17 cellular contexts compared by ENCODE assay signal in genomic region chr13:77584111-77584510, GRCh38. TPM values are rescaled to one million over a fixed set of nuclear protein-coding genes. Genes with fewer than 3 reads are reported as not detected.
DNase-seq lines count a peak whose midpoint lies in the region; TF ChIP-seq lines count a peak whose summit lies in the region.
"Had no signal": no experiment of that assay in that cellular context is flagged by ENCODE, and none has a peak within 500 bp of the region (broad histone marks: within the 10 kb centered on the region; RNA-seq: fewer than 3 reads in every experiment).

No MANE protein-coding gene starts in this region.

- H3K36me3 ChIP-seq in SJCRH30 (no peaks in the 10 kb centered on the region), esophagus squamous epithelium (peaks cover 0 to 56% (median 0%) of the 10 kb centered on the region in 3 donors)
- H3K36me3 ChIP-seq: left ventricle myocardium inferior, spleen, thyroid gland had no signal

- no peaks in the 10 kb centered on the region for H3K27me3 ChIP-seq in SJCRH30
- no peaks in the 10 kb centered on the region for H3K27me3 ChIP-seq in esophagus squamous epithelium
- H3K27me3 ChIP-seq: spleen, thyroid gland had no signal

- no peaks in the 10 kb centered on the region for H3K9me3 ChIP-seq in SJCRH30 (replicated peaks)
- no peaks in the 10 kb centered on the region for H3K9me3 ChIP-seq in esophagus squamous epithelium
- H3K9me3 ChIP-seq: left ventricle myocardium inferior, spleen, thyroid gland had no signal

- WGBS in esophagus squamous epithelium, 2 donors, result 35 to 38% methylated on average over 7 of the region's 7 CpGs

- intact Hi-C loops in esophagus squamous epithelium (cut with DNase I), result no loop called here

- H3K27ac ChIP-seq in SJCRH30 (no peak overlapping the region), esophagus squamous epithelium (peak overlapping the region; percentile 35 to 80 (median 56))
- H3K27ac ChIP-seq: left ventricle myocardium inferior, spleen, thyroid gland had no signal

- TF ChIP-seq CTCF in esophagus squamous epithelium (IDR thresholded peaks at IDR 0.05) (no peak), retinal pigment epithelial cell (conservative IDR thresholded peaks at IDR 0.05; ENCODE audit: low read depth, low read length) (no peak)

- peak; percentile 43 for DNase-seq in DMS153 (lab: John Stamatoyannopoulos, UW)
- DNase-seq in DMS153 treated with DMSO at 0.1 percent for 48 hours (lab: John Stamatoyannopoulos, UW; ENCODE audit: unreplicated experiment), result no peak
- peak; percentile 27 to 37 for DNase-seq in SJCRH30
- no peak for DNase-seq in esophagus squamous epithelium (lab: John Stamatoyannopoulos, UW)
- peak; percentile 64 for DNase-seq in retinal pigment epithelial cell (ENCODE audit: low read depth)
- no peak for DNase-seq in activated naive CD4-positive, alpha-beta T cell treated with anti-CD3 and anti-CD28 coated beads, Interleukin-2, amount 50 U/mL, for 16 hours
- no peak for DNase-seq in A172 (ENCODE audit: low spot score)
- no peak for DNase-seq in CD1c-positive myeloid dendritic cell (ENCODE audit: extremely low spot score)
- DNase-seq: 8988T; activated CD4-positive, alpha-beta T cell treated with anti-CD3 and anti-CD28 coated beads, Interleukin-2, amount 10 ng/mL, durations not matched to agents 7 days and 5 days; aorta; effector memory CD4-positive, alpha-beta T cell; IMR-90; left ventricle myocardium inferior; NCI-H1930; spleen; thyroid gland had no signal

- no peak for TF ChIP-seq POLR2A in esophagus squamous epithelium (IDR thresholded peaks at IDR 0.05)

- no peak overlapping the region for H3K4me3 ChIP-seq in SJCRH30
- no peak overlapping the region for H3K4me3 ChIP-seq in esophagus squamous epithelium
- H3K4me3 ChIP-seq in retinal pigment epithelial cell (ENCODE audit: low read length), result no peak overlapping the region
- H3K4me3 ChIP-seq: left ventricle myocardium inferior, spleen, thyroid gland had no signal

- H3K4me1 ChIP-seq in SJCRH30, result no peaks in the 10 kb centered on the region; the same call in 1 of the 2 replicates
- H3K4me1 ChIP-seq in esophagus squamous epithelium, result peaks cover 0 to 21% (median 6%) of the 10 kb centered on the region in 3 donors
- H3K4me1 ChIP-seq: left ventricle myocardium inferior, spleen, thyroid gland had no signal

RNA-seq across cellular contexts. Expression of gene SCEL, which starts 48.6 kb away (rescaled TPM):
- total RNA-seq in SJCRH30 (2014; rRNA removed; shearing (Covaris generic)), result not detected in 2 replicates
- total RNA-seq in esophagus squamous epithelium, result 100 to 1,000 TPM; 255 to 453 (median 376) TPM
- not detected in 2 replicates for total RNA-seq in A172 (2014; rRNA removed; shearing (Covaris generic))
- total RNA-seq: activated CD4-positive, alpha-beta T cell treated with anti-CD3 and anti-CD28 coated beads, Interleukin-2, amount 10 ng/mL, durations not matched to agents 7 days and 5 days; aorta; IMR-90; left ventricle myocardium inferior; spleen had no signal

Comparison
In these comparisons a context has a peak if more than half of its experiments do, and no peak if none do; other contexts are left out.
1. DNase-seq: peak in DMS153 (single experiment), SJCRH30 (2 of 2) and retinal pigment epithelial cell (single experiment); none in DMS153 treated with DMSO at 0.1 percent for 48 hours (single experiment), esophagus squamous epithelium (single experiment), activated naive CD4-positive, alpha-beta T cell treated with anti-CD3 and anti-CD28 coated beads, Interleukin-2, amount 50 U/mL, for 16 hours (single experiment), A172 (single experiment) and CD1c-positive myeloid dendritic cell (single experiment).
2. RNA of gene SCEL, which starts 48.6 kb away (total RNA-seq): 255 to 453 TPM in esophagus squamous epithelium; not detected in SJCRH30 and not detected in A172; every median in the first group is over 100 times any median in the second.